In genomic region chr19:5805465-5806132, GRCh38 we compare ENCODE assay signal across 8 cellular contexts. TPM values are rescaled to one million over a fixed set of nuclear protein-coding genes. Genes with fewer than 3 reads are reported as not detected.
DNase-seq lines count a peak whose midpoint lies in the region; ATAC-seq, FAIRE-seq and TF ChIP-seq lines count a peak whose summit lies in the region.

No MANE protein-coding gene starts in this region.

- CTCF ChIA-PET in T-cell (lab: Charles Lee) = no interaction called here

- H4K20me1 ChIP-seq in keratinocyte (ENCODE audit: control insufficient read depth, extremely low read depth, insufficient read depth, low read length) = peaks cover 2% of the 10 kb centered on the region

- POLR2A ChIA-PET in T-cell (lab: Charles Lee) = interaction anchor here in 1 of 2 donors (0.5 kb wide), 1 partner anchor 7 kb away, joined by 10 read pairs; no protein-coding TSS in a partner anchor

- H3K27ac Mint-ChIP-seq in T-cell (no peak overlapping the region), brain (peak overlapping the region in 1 of 5 experiments; percentile 87)

- peaks cover 30% of the 10 kb centered on the region for H3K27me3 ChIP-seq in keratinocyte (ENCODE audit: control insufficient read depth, extremely low read depth, insufficient read depth, low read length)

- peak; percentile 24 to 33 (median 32) for ATAC-seq in T-cell (replicated peaks in 1 of 4)
- ATAC-seq in HG02763 (IDR thresholded peaks at IDR 0.05; ENCODE audit: unreplicated experiment) = no peak

- H3K9me3 ChIP-seq in keratinocyte (ENCODE audit: control insufficient read depth, low read depth, low read length) = no peaks in the 10 kb centered on the region

- no peak overlapping the region for H3K9ac ChIP-seq in keratinocyte (ENCODE audit: control insufficient read depth, extremely low read depth, insufficient read depth, low read length)

- no peaks in the 10 kb centered on the region for H3K36me3 Mint-ChIP-seq in T-cell
- H3K36me3 Mint-ChIP-seq in brain = no peaks in the 10 kb centered on the region

- H3K4me1 Mint-ChIP-seq in T-cell (peaks cover 18 to 28% (median 20%) of the 10 kb centered on the region in 3 donors), brain (peaks cover 21% of the 10 kb centered on the region)

- peak; percentile 35 for DNase-seq in G401 (ENCODE audit: low spot score)
- DNase-seq in NCI-H1092 treated with DMSO at 0.1 percent for 48 hours (lab: John Stamatoyannopoulos, UW) = peak; percentile 62
- DNase-seq in T-cell = peak in 30 of 34 experiments; percentile 29 to 70 (median 52)
- no peak for DNase-seq in keratinocyte (ENCODE audit: low read depth, low spot score)
- peak; percentile 34 for DNase-seq in stimulated activated CD8-positive, alpha-beta memory T cell treated with anti-CD3 and anti-CD28 coated beads, Interleukin-15, amount 100 ng/mL, for 1 hour (ENCODE audit: low read depth)
- no peak for DNase-seq in hippocampal formation (lab: John Stamatoyannopoulos, UW)

- in situ Hi-C loops in G401 (cut with HindIII; ENCODE audit: low sequenced_read_pairs) = loop anchor here (10.0 kb wide), 1 partner anchor 129 kb away; no protein-coding TSS in a partner anchor

- peaks cover 7% of the 10 kb centered on the region for H3K4me1 ChIP-seq in keratinocyte (ENCODE audit: control insufficient read depth, extremely low read depth, insufficient read depth, low read length)

- H3K9me3 Mint-ChIP-seq in T-cell = no peaks in the 10 kb centered on the region
- peaks cover 0 to 9% (median 2%) of the 10 kb centered on the region in 5 experiments for H3K9me3 Mint-ChIP-seq in brain

- H3K36me3 ChIP-seq in keratinocyte (ENCODE audit: control insufficient read depth in 2 of 2, extremely low read depth in 1 of 2, insufficient read depth in 2 of 2, low read length in 2 of 2) = no peaks in the 10 kb centered on the region

- H3K4me2 ChIP-seq in keratinocyte (ENCODE audit: control insufficient read depth, extremely low read depth, insufficient read depth, low read depth, low read length) = no peak overlapping the region

- H3K9me1 ChIP-seq in keratinocyte (ENCODE audit: control insufficient read depth, extremely low read depth, insufficient read depth, low read length) = no peaks in the 10 kb centered on the region

- no peaks in the 10 kb centered on the region for H3K79me2 ChIP-seq in keratinocyte (ENCODE audit: control insufficient read depth, insufficient read depth, low read length)

- FAIRE-seq in keratinocyte (lab: Jason Lieb, UNC) = no peak

- no peak overlapping the region for H2AFZ ChIP-seq in keratinocyte (ENCODE audit: control insufficient read depth, low read length)

- no peak overlapping the region for H3K27ac ChIP-seq in keratinocyte (ENCODE audit: control insufficient read depth, insufficient read depth, low read length)

- H3K27me3 Mint-ChIP-seq in T-cell = peaks cover 2 to 19% of the 10 kb centered on the region in 2 donors
- peaks cover 72% of the 10 kb centered on the region for H3K27me3 Mint-ChIP-seq in brain

- peak overlapping the region; percentile 43 to 62 (median 56) for H3K4me3 Mint-ChIP-seq in T-cell
- H3K4me3 Mint-ChIP-seq in brain = peak overlapping the region in 4 of 5 experiments; percentile 55 to 75 (median 66)

- dilution Hi-C loops in keratinocyte (cut with MboI; ENCODE audit: extremely low pct_ligation_motif_present, low sequenced_read_pairs) = no loop called here

- no peak overlapping the region for H3K4me3 ChIP-seq in keratinocyte (ENCODE audit: control insufficient read depth in 2 of 3, extremely low read depth in 1 of 3, insufficient read depth in 2 of 3, low read depth in 1 of 3, low read length in 3 of 3)

- TF ChIP-seq CTCF in brain (conservative IDR thresholded peaks at IDR 0.05) (peak; percentile 62 to 86), keratinocyte (optimal IDR thresholded peaks at IDR 0.05 in 1 of 3, IDR thresholded peaks at IDR 0.05 in 1 of 3, conservative IDR thresholded peaks at IDR 0.05 in 1 of 3; ENCODE audit: extremely low read depth in 1 of 3, insufficient read depth in 2 of 3, low read length in 3 of 3) (peak; percentile 37 to 78 (median 70))

RNA-seq across cellular contexts. Expression of gene NRTN, which starts 0.7 kb away (rescaled TPM):
- total RNA-seq in G401 (2014; rRNA removed; shearing (Covaris generic)) = 8.3 and 14.0 TPM in 2 replicates
- 1 to 10 TPM in 2 of 5 donors, under 1 TPM in 1, not detected in 2; 0.59 to 2.0 (median 1.6) TPM for total RNA-seq in T-cell
- 20.5 TPM for polyA plus RNA-seq in brain (ENCODE audit: insufficient read depth, low read depth, low replicate concordance)
- polyA plus RNA-seq in keratinocyte = not detected in 3 replicates
- not detected for polyA plus RNA-seq in keratinocyte (2011; ENCODE audit: low read depth)
- not detected in 2 replicates for polyA plus RNA-seq in keratinocyte (2011; cell fraction: cytosol; rRNA removed)
- not detected in 2 replicates for polyA plus RNA-seq in keratinocyte (2011; cell fraction: nucleus; rRNA removed)
- polyA plus RNA-seq in keratinocyte (2012; ENCODE audit: low replicate concordance) = not detected in 2 replicates
- not detected in 3 replicates for polyA minus RNA-seq in keratinocyte
- not detected for polyA minus RNA-seq in keratinocyte (2011; cell fraction: cytosol; rRNA and poly(A)+ RNA removed)
- not detected in 2 replicates for polyA minus RNA-seq in keratinocyte (2011; cell fraction: nucleus; rRNA and poly(A)+ RNA removed)

RNA-seq across cellular contexts. Expression of gene DUS3L, which starts 14.6 kb away (rescaled TPM):
- total RNA-seq in G401 (2014; rRNA removed; shearing (Covaris generic)) = 100 and 105 TPM in 2 replicates
- total RNA-seq in T-cell = 100 to 1,000 TPM in 2 of 5 donors, 10 to 100 TPM in 3; 69.9 to 153 (median 98.3) TPM
- 21.4 TPM for polyA plus RNA-seq in brain (ENCODE audit: insufficient read depth, low read depth, low replicate concordance)
- 12.0 to 14.9 TPM (median 14.2 TPM) in 3 replicates for polyA plus RNA-seq in keratinocyte
- polyA plus RNA-seq in keratinocyte (2011; ENCODE audit: low read depth) = 19.0 TPM
- 3.1 and 7.8 TPM in 2 replicates for polyA plus RNA-seq in keratinocyte (2011; cell fraction: cytosol; rRNA removed)
- 35.5 and 39.0 TPM in 2 replicates for polyA plus RNA-seq in keratinocyte (2011; cell fraction: nucleus; rRNA removed)
- polyA plus RNA-seq in keratinocyte (2012; ENCODE audit: low replicate concordance) = 12.0 and 12.9 TPM in 2 replicates
- 9.9 to 17.3 TPM (median 10.5 TPM) in 3 replicates for polyA minus RNA-seq in keratinocyte
- polyA minus RNA-seq in keratinocyte (2011; cell fraction: cytosol; rRNA and poly(A)+ RNA removed) = 24.4 TPM
- 16.8 and 18.9 TPM in 2 replicates for polyA minus RNA-seq in keratinocyte (2011; cell fraction: nucleus; rRNA and poly(A)+ RNA removed)

RNA-seq across cellular contexts. Expression of gene PRR22, which starts 21.1 kb away (rescaled TPM):
- total RNA-seq in G401 (2014; rRNA removed; shearing (Covaris generic)) = 0.43 and 2.6 TPM in 2 replicates
- total RNA-seq in T-cell = 1 to 10 TPM; 4.7 to 6.0 (median 5.5) TPM
- polyA plus RNA-seq in brain (ENCODE audit: insufficient read depth, low read depth, low replicate concordance) (1.3 TPM), keratinocyte (0.55 to 1.4 TPM (median 0.76 TPM) in 3 replicates)
- polyA plus RNA-seq in keratinocyte (2011; ENCODE audit: low read depth) = 0.25 TPM
- polyA plus RNA-seq in keratinocyte (2011; cell fraction: cytosol; rRNA removed) = 0.22 and 0.45 TPM in 2 replicates
- 3.2 and 5.7 TPM in 2 replicates for polyA plus RNA-seq in keratinocyte (2011; cell fraction: nucleus; rRNA removed)
- 0.54 and 0.91 TPM in 2 replicates for polyA plus RNA-seq in keratinocyte (2012; ENCODE audit: low replicate concordance)
- 0.13 to 0.22 TPM in 2 of 3 replicates, not detected in the other for polyA minus RNA-seq in keratinocyte
- not detected for polyA minus RNA-seq in keratinocyte (2011; cell fraction: cytosol; rRNA and poly(A)+ RNA removed)
- polyA minus RNA-seq in keratinocyte (2011; cell fraction: nucleus; rRNA and poly(A)+ RNA removed) = 0.53 and 0.70 TPM in 2 replicates

RNA-seq across cellular contexts. Expression of gene FUT6, which starts 33.9 kb away (rescaled TPM):
- not detected in 2 replicates for total RNA-seq in G401 (2014; rRNA removed; shearing (Covaris generic))
- total RNA-seq in T-cell = under 1 TPM in 3 of 5 donors, not detected in 2; 0.15 to 0.79 (median 0.35) TPM
- polyA plus RNA-seq in brain (ENCODE audit: insufficient read depth, low read depth, low replicate concordance) (not detected), keratinocyte (not detected in 3 replicates)
- polyA plus RNA-seq in keratinocyte (2011; ENCODE audit: low read depth) = not detected
- polyA plus RNA-seq in keratinocyte (2011; cell fraction: cytosol; rRNA removed) = 0.04 TPM in 1 of 2 replicates, not detected in the other
- polyA plus RNA-seq in keratinocyte (2011; cell fraction: nucleus; rRNA removed) = 0.11 and 0.25 TPM in 2 replicates
- polyA plus RNA-seq in keratinocyte (2012; ENCODE audit: low replicate concordance) = 0.34 TPM in 1 of 2 replicates, not detected in the other
- not detected in 3 replicates for polyA minus RNA-seq in keratinocyte
- not detected for polyA minus RNA-seq in keratinocyte (2011; cell fraction: cytosol; rRNA and poly(A)+ RNA removed)
- polyA minus RNA-seq in keratinocyte (2011; cell fraction: nucleus; rRNA and poly(A)+ RNA removed) = not detected in 2 replicates

RNA-seq across cellular contexts. Expression of gene FUT3, which starts 45.6 kb away (rescaled TPM):
- not detected in 2 replicates for total RNA-seq in G401 (2014; rRNA removed; shearing (Covaris generic))
- total RNA-seq in T-cell = under 1 TPM in 4 of 5 donors, not detected in 1; 0.13 to 0.50 (median 0.18) TPM
- polyA plus RNA-seq in brain (ENCODE audit: insufficient read depth, low read depth, low replicate concordance) (0.29 TPM), keratinocyte (2.6 to 3.0 TPM (median 2.9 TPM) in 3 replicates)
- polyA plus RNA-seq in keratinocyte (2011; ENCODE audit: low read depth) = 7.6 TPM
- polyA plus RNA-seq in keratinocyte (2011; cell fraction: cytosol; rRNA removed) = 1.8 TPM in 2 replicates
- polyA plus RNA-seq in keratinocyte (2011; cell fraction: nucleus; rRNA removed) = 9.7 and 10.1 TPM in 2 replicates
- polyA plus RNA-seq in keratinocyte (2012; ENCODE audit: low replicate concordance) = 2.9 and 14.1 TPM in 2 replicates
- polyA minus RNA-seq in keratinocyte = 1.8 to 2.4 TPM (median 2.1 TPM) in 3 replicates
- 3.1 TPM for polyA minus RNA-seq in keratinocyte (2011; cell fraction: cytosol; rRNA and poly(A)+ RNA removed)
- polyA minus RNA-seq in keratinocyte (2011; cell fraction: nucleus; rRNA and poly(A)+ RNA removed) = 4.9 and 5.0 TPM in 2 replicates

Comparison
In these comparisons a context has a peak if more than half of its experiments do, and no peak if none do; other contexts are left out.
1. DNase-seq: peak in G401 (single experiment), NCI-H1092 treated with DMSO at 0.1 percent for 48 hours (single experiment), T-cell (30 of 34) and stimulated activated CD8-positive, alpha-beta memory T cell treated with anti-CD3 and anti-CD28 coated beads, Interleukin-15, amount 100 ng/mL, for 1 hour (single experiment); none in keratinocyte (single experiment) and hippocampal formation (0 of 2).